13 cellular contexts compared by ENCODE assay signal in the genomic region with DNA sequence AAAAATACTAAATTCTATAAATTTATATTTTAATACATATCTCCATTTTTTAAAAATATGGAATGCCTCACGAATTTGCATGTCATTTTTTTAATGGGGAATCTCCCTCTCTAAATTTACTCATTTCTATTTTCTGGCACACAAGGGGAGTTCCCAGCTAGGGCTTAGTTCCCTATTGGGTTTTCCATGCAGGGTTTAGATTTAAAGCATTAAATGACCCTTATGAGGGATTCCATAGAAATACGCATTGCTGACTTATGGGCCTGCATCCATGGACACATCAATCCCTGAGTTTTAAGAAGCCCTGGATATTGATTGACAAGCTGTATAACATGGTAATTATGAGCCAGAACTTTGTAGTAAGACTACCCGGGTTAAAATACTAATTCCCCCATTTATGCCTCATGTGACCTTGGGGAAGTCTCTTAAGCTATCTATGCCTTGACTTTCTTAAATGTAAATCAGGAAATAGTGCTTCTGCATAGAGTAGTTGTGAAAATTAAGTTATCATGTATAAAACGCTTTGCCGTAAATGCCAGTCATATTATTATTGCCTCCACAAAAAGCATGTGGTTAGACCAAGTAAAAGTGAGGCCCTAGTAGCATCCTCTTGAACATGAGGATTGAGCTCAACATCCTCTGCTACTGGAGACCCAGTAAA.
DNase-seq lines count a peak whose midpoint lies in the region; ATAC-seq and TF ChIP-seq lines count a peak whose summit lies in the region.
"Had no signal": no experiment of that assay in that cellular context is flagged by ENCODE, and none has a peak within 500 bp of the region (broad histone marks: within the 10 kb centered on the region; RNA-seq: fewer than 3 reads in every experiment).

No MANE protein-coding gene starts in this region.

- peak; percentile 59 for ATAC-seq in GM18870 (IDR thresholded peaks at IDR 0.05; ENCODE audit: unreplicated experiment)
- peak; percentile 53 for ATAC-seq in GM21528 (IDR thresholded peaks at IDR 0.05; ENCODE audit: low FRiP score, unreplicated experiment)
- ATAC-seq in HG03066 (IDR thresholded peaks at IDR 0.05; ENCODE audit: low read depth, unreplicated experiment): peak; percentile 49
- peak; percentile 95 for ATAC-seq in memory B cell (ENCODE audit: low read depth)
- ATAC-seq: HepG2 had no signal

- no peak for TF ChIP-seq POLR2A in erythroblast (IDR thresholded peaks at IDR 0.05; ENCODE audit: low read length)

- peaks cover 24% of the 10 kb centered on the region for H3K4me1 Mint-ChIP-seq in memory B cell
- H3K4me1 Mint-ChIP-seq: CD4-positive, CD25-positive, alpha-beta regulatory T cell; mesothelial cell of epicardium had no signal

- DNase-seq in memory B cell (ENCODE audit: low spot score in 2 of 2): peak in 1 of 2 donors; percentile 37
- DNase-seq in stimulated activated CD4-positive, alpha-beta T cell treated with anti-CD3 and anti-CD28 coated beads, Interleukin-1b, Interleukin-23, amount 100 ng/mL, for 48 hours: no peak
- DNase-seq in cerebellar nuclear complex (lab: John Stamatoyannopoulos, UW): no peak
- DNase-seq in stimulated activated CD4-positive, alpha-beta T cell treated with anti-CD3 and anti-CD28 coated beads, Interleukin-4, amount 100 ng/mL, for 4 hours: no peak
- DNase-seq in erythroblast (lab: John Stamatoyannopoulos, UW): no peak
- DNase-seq: CD4-positive, CD25-positive, alpha-beta regulatory T cell; PC-9; SW 1271 had no signal

- H3K4me3 Mint-ChIP-seq in memory B cell: peak overlapping the region; percentile 22
- H3K4me3 Mint-ChIP-seq: CD4-positive, CD25-positive, alpha-beta regulatory T cell; mesothelial cell of epicardium had no signal

- H3K9me3 Mint-ChIP-seq in memory B cell: no peaks in the 10 kb centered on the region
- H3K9me3 Mint-ChIP-seq: CD4-positive, CD25-positive, alpha-beta regulatory T cell; mesothelial cell of epicardium had no signal

- no peaks in the 10 kb centered on the region for H3K36me3 Mint-ChIP-seq in memory B cell
- H3K36me3 Mint-ChIP-seq: CD4-positive, CD25-positive, alpha-beta regulatory T cell; mesothelial cell of epicardium had no signal

- H3K27ac Mint-ChIP-seq in memory B cell: peak overlapping the region; percentile 92
- H3K27ac Mint-ChIP-seq: mesothelial cell of epicardium had no signal

- no peaks in the 10 kb centered on the region for H3K27me3 Mint-ChIP-seq in memory B cell
